Comparison of ENCODE assay signal across 10 cellular contexts in the genomic region with DNA sequence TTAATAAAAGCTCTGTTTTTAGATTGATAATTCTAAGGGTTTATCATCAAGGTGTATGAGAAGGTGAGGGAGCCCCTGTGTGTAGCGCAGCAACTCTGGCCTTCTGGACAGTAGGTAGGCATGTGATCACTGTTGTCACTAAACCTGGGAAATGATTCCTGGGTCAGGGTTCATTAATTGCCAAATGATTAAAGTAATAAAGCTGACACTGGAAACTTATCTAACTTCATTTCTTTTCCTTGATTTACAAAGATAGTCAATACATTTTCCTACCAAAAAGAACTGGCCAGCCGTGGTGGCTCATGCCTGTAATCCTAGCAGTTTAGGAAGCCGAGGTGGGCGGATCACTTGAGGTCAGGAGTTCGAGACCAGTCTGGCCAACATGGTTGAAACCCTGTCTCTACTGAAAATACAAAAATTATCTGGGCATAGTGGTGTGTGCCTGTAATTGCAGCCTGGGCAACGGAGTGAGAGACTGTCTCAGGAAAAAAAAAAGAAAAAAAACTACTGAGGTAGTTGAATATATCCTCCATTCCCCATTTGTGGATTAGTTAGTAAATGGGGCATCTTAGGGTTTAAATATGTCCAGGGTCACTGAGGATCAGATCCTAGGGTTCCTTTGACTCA. TPM values are rescaled to one million over a fixed set of nuclear protein-coding genes. Genes with fewer than 3 reads are reported as not detected.
A peak's percentile ranks its signal among the peaks of the same experiment; 100 is the strongest.
DNase-seq lines count a peak whose midpoint lies in the region; ATAC-seq, FAIRE-seq and TF ChIP-seq lines count a peak whose summit lies in the region.
"Had no signal": no experiment of that assay in that cellular context is flagged by ENCODE, and none has a peak within 500 bp of the region (broad histone marks: within the 10 kb centered on the region; RNA-seq: fewer than 3 reads in every experiment).

No MANE protein-coding gene starts in this region.

- 45% methylated on average over 6 of the region's 6 CpGs for WGBS in K562 (ENCODE audit: insufficient coverage, low coverage, missing lambda C conversion rate)

- peaks cover 90% of the 10 kb centered on the region for H3K79me2 ChIP-seq in K562 (ENCODE audit: control insufficient read depth, insufficient read depth, low read length)

- H3K36me3 Mint-ChIP-seq in natural killer cell treated with Interleukin-12 subunit alpha and Interleukin-12 subunit beta and Interleukin-15 and Interleukin-18, amount 100 ng/mL, for 72 hours, result peaks cover 6% of the 10 kb centered on the region

- 0 out of 3 replicates have a peak, but pooled peaks have one; percentile 4 for ATAC-seq in K562
- no peak for ATAC-seq in natural killer cell treated with Interleukin-12 subunit alpha and Interleukin-12 subunit beta and Interleukin-15 and Interleukin-18, amount 100 ng/mL, for 72 hours
- no peak for ATAC-seq in HG03097 (IDR thresholded peaks at IDR 0.05; ENCODE audit: low FRiP score, unreplicated experiment)

- H3K4me2 ChIP-seq in K562 (ENCODE audit: insufficient read depth, low read length), result peak overlapping the region; percentile 55; the same call in 1 of the 2 replicates

- in situ Hi-C loops in K562 (cut with MboI), result no loop called here

- H3K36me3 ChIP-seq in K562 (ENCODE audit: control insufficient read depth, insufficient read depth, low read length) (peaks cover 37% of the 10 kb centered on the region), ascending aorta (no peaks in the 10 kb centered on the region)

- no peak for TF ChIP-seq POLR2A in K562 (conservative IDR thresholded peaks at IDR 0.05)

- DNase-seq in DMS 273 (lab: John Stamatoyannopoulos, UW; ENCODE audit: unreplicated experiment) (peak; percentile 55), DMS 273 treated with DMSO at 0.1 percent for 48 hours (lab: John Stamatoyannopoulos, UW) (no peak), Kasumi-1 (lab: John Stamatoyannopoulos, UW) (peak; percentile 39 to 41), K562 (ENCODE audit: extremely low read depth in 1 of 4, low spot score in 3 of 4) (no peak), NCI-H2081 (lab: John Stamatoyannopoulos, UW) (no peak), ascending aorta (ENCODE audit: low spot score in 2 of 2) (no peak)
- no peak for DNase-seq in natural killer cell treated with Interleukin-12 subunit alpha and Interleukin-12 subunit beta and Interleukin-15 and Interleukin-18, amount 100 ng/mL, for 72 hours (ENCODE audit: low spot score)
- DNase-seq: T-helper 9 cell had no signal

- peak; percentile 27 to 32 (median 29); a peak in 2 of 6 replicates for TF ChIP-seq CTCF in K562 (IDR thresholded peaks at IDR 0.05 in 2 of 3, conservative IDR thresholded peaks at IDR 0.05 in 1 of 3; ENCODE audit: insufficient read depth in 2 of 3, low read depth in 1 of 3, low read length in 3 of 3)
- TF ChIP-seq CTCF in ascending aorta (IDR thresholded peaks at IDR 0.05), result no peak

- POLR2A ChIA-PET in K562 (lab: Yijun Ruan, JAX), result interaction anchor here (0.5 to 0.9 kb wide), 3 partner anchors 16 to 253 kb away, joined by 3 to 5 read pairs (median 4); no protein-coding TSS in a partner anchor

- intact Hi-C loops in K562 (cut with micrococcal nuclease) (loop anchor here (5.0 kb wide), 1 partner anchor 46 kb away; no protein-coding TSS in a partner anchor), ascending aorta (cut with DNase I) (no loop called here)

- H3K9me3 Mint-ChIP-seq in natural killer cell treated with Interleukin-12 subunit alpha and Interleukin-12 subunit beta and Interleukin-15 and Interleukin-18, amount 100 ng/mL, for 72 hours, result no peaks in the 10 kb centered on the region

- peaks cover 4% of the 10 kb centered on the region for H4K20me1 ChIP-seq in K562 (replicated peaks; ENCODE audit: control insufficient read depth, insufficient read depth, low read length)

- peaks cover 41 to 49% of the 10 kb centered on the region in 2 donors for H3K4me1 Mint-ChIP-seq in natural killer cell treated with Interleukin-12 subunit alpha and Interleukin-12 subunit beta and Interleukin-15 and Interleukin-18, amount 100 ng/mL, for 72 hours (ENCODE audit: low read depth in 2 of 2)

- H3K9ac ChIP-seq in K562 (ENCODE audit: insufficient read depth in 1 of 2, low read depth in 2 of 2, low read length in 2 of 2), result peak overlapping the region; percentile 9 to 80; a peak in 1 of 4 replicates

- H3K9me3 ChIP-seq in K562 (replicated peaks; ENCODE audit: control insufficient read depth, insufficient read depth, low read depth, low read length), result no peaks in the 10 kb centered on the region
- no peaks in the 10 kb centered on the region for H3K9me3 ChIP-seq in ascending aorta

- no TSS peak for BruUV-seq in K562 (replicated peaks; lab: Mats Ljungman, UMichigan)

- H3K27ac ChIP-seq in K562 (ENCODE audit: extremely low read depth, low read depth, low read length) (0 out of 3 replicates have a peak overlapping the region, but pooled peaks have one; percentile 3), ascending aorta (no peak overlapping the region)

- H2AFZ ChIP-seq in K562 (ENCODE audit: low read depth, low read length), result no peak overlapping the region

- no peak for TF ChIP-seq EP300 in K562 (IDR thresholded peaks at IDR 0.05; ENCODE audit: low read length)

- H3K9me1 ChIP-seq in K562 (ENCODE audit: control insufficient read depth, insufficient read depth, low read length), result no peaks in the 10 kb centered on the region

- H3K27me3 ChIP-seq in K562 (ENCODE audit: control insufficient read depth in 2 of 2, insufficient read depth in 2 of 2, low read length in 2 of 2), result no peaks in the 10 kb centered on the region
- no peaks in the 10 kb centered on the region for H3K27me3 ChIP-seq in ascending aorta

- TF ChIP-seq RAD21 in K562 (CRISPR knock-in tag; conservative IDR thresholded peaks at IDR 0.05 in 1 of 2, IDR thresholded peaks at IDR 0.05 in 1 of 2), result no peak

- H3K27ac Mint-ChIP-seq in natural killer cell treated with Interleukin-12 subunit alpha and Interleukin-12 subunit beta and Interleukin-15 and Interleukin-18, amount 100 ng/mL, for 72 hours, result peak overlapping the region in 1 of 2 donors; percentile 88

- H3K27me3 Mint-ChIP-seq in natural killer cell treated with Interleukin-12 subunit alpha and Interleukin-12 subunit beta and Interleukin-15 and Interleukin-18, amount 100 ng/mL, for 72 hours, result no peaks in the 10 kb centered on the region

- no peak overlapping the region for H3K4me3 ChIP-seq in K562
- H3K4me3 ChIP-seq in ascending aorta, result no peak overlapping the region

- CTCF ChIA-PET in K562 (lab: Yijun Ruan, JAX; ENCODE audit: low intra/inter-chr PET ratio), result interaction anchor here (0.6 kb wide), 1 partner anchor 37 kb away, joined by 3 read pairs; no protein-coding TSS in a partner anchor

- peak overlapping the region; percentile 91 for H3K4me3 Mint-ChIP-seq in natural killer cell treated with Interleukin-12 subunit alpha and Interleukin-12 subunit beta and Interleukin-15 and Interleukin-18, amount 100 ng/mL, for 72 hours

- H3K4me1 ChIP-seq in K562 (replicated peaks in 1 of 2; ENCODE audit: control insufficient read depth in 2 of 2, insufficient read depth in 2 of 2, low read length in 2 of 2) (peaks cover 30 to 32% of the 10 kb centered on the region in 2 experiments), ascending aorta (peaks cover 7 to 28% of the 10 kb centered on the region in 2 donors)

- FAIRE-seq in K562 (lab: Jason Lieb, UNC), result peak; percentile 67
- FAIRE-seq: A204.1 had no signal

RNA-seq across cellular contexts. Expression of a gene that starts 2.4 kb away (rescaled TPM):
- total RNA-seq in K562 (2011; cell fraction: chromatin; rRNA removed; ENCODE audit: low replicate concordance), result 167 and 212 TPM in 2 replicates
- total RNA-seq in K562 (2011; cell fraction: nucleolus; rRNA removed), result 102 and 111 TPM in 2 replicates
- 119 and 135 TPM in 2 replicates for total RNA-seq in K562 (2011; cell fraction: nucleoplasm; rRNA removed)
- 63.8 and 69.8 TPM in 2 replicates for total RNA-seq in K562 (2014; rRNA removed)
- total RNA-seq in K562 (2014; rRNA removed; fragmentation: Illumina TruSeq; extraction: Trizol), result 25.6 and 31.9 TPM in 2 replicates
- total RNA-seq in K562 (2015; rRNA removed; fragmentation: Illumina TruSeq; extraction: Trizol), result 41.4 and 42.8 TPM in 2 replicates
- total RNA-seq in K562 (2021), result 76.0 and 80.3 TPM in 2 replicates
- 26.9 and 31.3 TPM in 2 replicates for polyA plus RNA-seq in K562 (2011; rRNA removed)
- 24.1 and 49.2 TPM in 2 replicates for polyA plus RNA-seq in K562 (2011; cell fraction: cytosol; rRNA removed)
- polyA plus RNA-seq in K562 (2011; cell fraction: nucleus; rRNA removed), result 85.2 and 132 TPM in 2 replicates
- 38.1 and 40.2 TPM in 2 replicates for polyA plus RNA-seq in K562 (2012)
- 36.4 and 44.9 TPM in 2 replicates for polyA plus RNA-seq in K562 (2014; fragmentation: Illumina TruSeq; extraction: Trizol)
- 1 to 10 TPM; 2.2 to 3.8 TPM for polyA plus RNA-seq in K562 (2014; fragmentation: Nextera tagmentation; extraction: Ambion mirVana)
- 48.9 and 59.2 TPM in 2 replicates for polyA plus RNA-seq in K562 (2014; rRNA removed)
- polyA minus RNA-seq in K562 (2011; rRNA and poly(A)+ RNA removed), result 46.2 and 56.3 TPM in 2 replicates
- 46.2 and 48.9 TPM in 2 replicates for polyA minus RNA-seq in K562 (2011; cell fraction: cytosol; rRNA and poly(A)+ RNA removed)
- 35.8 and 47.0 TPM in 2 replicates for polyA minus RNA-seq in K562 (2011; cell fraction: nucleus; rRNA and poly(A)+ RNA removed)
- total RNA-seq in natural killer cell treated with Interleukin-12 subunit alpha and Interleukin-12 subunit beta and Interleukin-15 and Interleukin-18, amount 100 ng/mL, for 72 hours, result 100 to 1,000 TPM in 1 of 2 donors, 10 to 100 TPM in 1; 93.1 to 184 TPM
- 49.9 TPM for total RNA-seq in ascending aorta

RNA-seq across cellular contexts. Expression of a gene that starts 15.8 kb away (rescaled TPM):
- total RNA-seq in K562 (2011; cell fraction: chromatin; rRNA removed; ENCODE audit: low replicate concordance), result 63.1 and 259 TPM in 2 replicates
- total RNA-seq in K562 (2011; cell fraction: nucleolus; rRNA removed), result 190 and 191 TPM in 2 replicates
- 87.1 and 99.6 TPM in 2 replicates for total RNA-seq in K562 (2011; cell fraction: nucleoplasm; rRNA removed)
- total RNA-seq in K562 (2014; rRNA removed) (33.7 and 37.2 TPM in 2 replicates), K562 (2014; rRNA removed; fragmentation: Illumina TruSeq; extraction: Trizol) (4.1 and 5.8 TPM in 2 replicates), K562 (2015; rRNA removed; fragmentation: Illumina TruSeq; extraction: Trizol) (10.4 and 14.9 TPM in 2 replicates), K562 (2021) (32.2 and 32.5 TPM in 2 replicates), ascending aorta (56.8 TPM)
- polyA plus RNA-seq in K562 (2011; rRNA removed) (24.5 and 34.0 TPM in 2 replicates), K562 (2014; fragmentation: Illumina TruSeq; extraction: Trizol) (18.6 and 24.3 TPM in 2 replicates), K562 (2014; fragmentation: Nextera tagmentation; extraction: Ambion mirVana) (under 1 TPM; 0.21 to 0.63 TPM), K562 (2014; rRNA removed) (45.3 and 47.0 TPM in 2 replicates)
- polyA plus RNA-seq in K562 (2011; cell fraction: cytosol; rRNA removed), result 36.0 and 79.6 TPM in 2 replicates
- polyA plus RNA-seq in K562 (2011; cell fraction: nucleus; rRNA removed), result 220 and 374 TPM in 2 replicates
- polyA plus RNA-seq in K562 (2012), result 26.1 and 37.6 TPM in 2 replicates
- 9.5 and 12.2 TPM in 2 replicates for polyA minus RNA-seq in K562 (2011; rRNA and poly(A)+ RNA removed)
- polyA minus RNA-seq in K562 (2011; cell fraction: cytosol; rRNA and poly(A)+ RNA removed), result 14.6 and 18.9 TPM in 2 replicates
- 40.5 and 60.7 TPM in 2 replicates for polyA minus RNA-seq in K562 (2011; cell fraction: nucleus; rRNA and poly(A)+ RNA removed)
- 10 to 100 TPM; 56.6 to 64.7 TPM for total RNA-seq in natural killer cell treated with Interleukin-12 subunit alpha and Interleukin-12 subunit beta and Interleukin-15 and Interleukin-18, amount 100 ng/mL, for 72 hours

RNA-seq across cellular contexts. Expression of a gene that starts 30.9 kb away (rescaled TPM):
- 64.8 and 136 TPM in 2 replicates for total RNA-seq in K562 (2011; cell fraction: chromatin; rRNA removed; ENCODE audit: low replicate concordance)
- total RNA-seq in K562 (2011; cell fraction: nucleolus; rRNA removed), result 82.2 and 86.9 TPM in 2 replicates
- total RNA-seq in K562 (2011; cell fraction: nucleoplasm; rRNA removed), result 72.2 and 86.4 TPM in 2 replicates
- 71.7 and 91.1 TPM in 2 replicates for total RNA-seq in K562 (2014; rRNA removed)
- 25.8 and 29.0 TPM in 2 replicates for total RNA-seq in K562 (2014; rRNA removed; fragmentation: Illumina TruSeq; extraction: Trizol)
- total RNA-seq in K562 (2015; rRNA removed; fragmentation: Illumina TruSeq; extraction: Trizol), result 53.8 and 54.1 TPM in 2 replicates
- total RNA-seq in K562 (2021), result 80.9 and 86.7 TPM in 2 replicates
- polyA plus RNA-seq in K562 (2011; rRNA removed), result 38.8 and 44.0 TPM in 2 replicates
- polyA plus RNA-seq in K562 (2011; cell fraction: cytosol; rRNA removed), result 44.8 and 62.0 TPM in 2 replicates
- 169 and 210 TPM in 2 replicates for polyA plus RNA-seq in K562 (2011; cell fraction: nucleus; rRNA removed)
- polyA plus RNA-seq in K562 (2012), result 34.1 and 42.5 TPM in 2 replicates
- 33.6 and 44.3 TPM in 2 replicates for polyA plus RNA-seq in K562 (2014; fragmentation: Illumina TruSeq; extraction: Trizol)
- polyA plus RNA-seq in K562 (2014; fragmentation: Nextera tagmentation; extraction: Ambion mirVana), result 1 to 10 TPM; 1.0 to 2.4 TPM
- polyA plus RNA-seq in K562 (2014; rRNA removed), result 71.0 and 71.7 TPM in 2 replicates
- polyA minus RNA-seq in K562 (2011; rRNA and poly(A)+ RNA removed), result 13.9 and 22.3 TPM in 2 replicates
- polyA minus RNA-seq in K562 (2011; cell fraction: cytosol; rRNA and poly(A)+ RNA removed), result 23.8 and 30.1 TPM in 2 replicates
- polyA minus RNA-seq in K562 (2011; cell fraction: nucleus; rRNA and poly(A)+ RNA removed), result 27.6 and 35.2 TPM in 2 replicates
- total RNA-seq in natural killer cell treated with Interleukin-12 subunit alpha and Interleukin-12 subunit beta and Interleukin-15 and Interleukin-18, amount 100 ng/mL, for 72 hours, result 10 to 100 TPM; 31.5 to 96.1 TPM
- 4.3 TPM for total RNA-seq in ascending aorta

RNA-seq across cellular contexts. Expression of a gene that starts 42.5 kb away (rescaled TPM):
- total RNA-seq in K562 (2011; cell fraction: chromatin; rRNA removed; ENCODE audit: low replicate concordance), result 207 and 328 TPM in 2 replicates
- total RNA-seq in K562 (2011; cell fraction: nucleolus; rRNA removed), result 176 and 183 TPM in 2 replicates
- total RNA-seq in K562 (2011; cell fraction: nucleoplasm; rRNA removed), result 193 and 208 TPM in 2 replicates
- total RNA-seq in K562 (2014; rRNA removed) (49.7 and 54.8 TPM in 2 replicates), K562 (2014; rRNA removed; fragmentation: Illumina TruSeq; extraction: Trizol) (25.5 and 31.8 TPM in 2 replicates), K562 (2015; rRNA removed; fragmentation: Illumina TruSeq; extraction: Trizol) (30.8 and 31.4 TPM in 2 replicates), K562 (2021) (53.0 and 54.0 TPM in 2 replicates), ascending aorta (57.2 TPM)
- polyA plus RNA-seq in K562 (2011; rRNA removed) (56.1 and 64.2 TPM in 2 replicates), K562 (2014; fragmentation: Illumina TruSeq; extraction: Trizol) (37.1 and 41.3 TPM in 2 replicates), K562 (2014; fragmentation: Nextera tagmentation; extraction: Ambion mirVana) (10 to 100 TPM; 13.9 to 21.4 TPM), K562 (2014; rRNA removed) (65.5 and 68.6 TPM in 2 replicates)
- polyA plus RNA-seq in K562 (2011; cell fraction: cytosol; rRNA removed), result 42.3 and 50.6 TPM in 2 replicates
- 337 and 348 TPM in 2 replicates for polyA plus RNA-seq in K562 (2011; cell fraction: nucleus; rRNA removed)
- 32.2 and 49.3 TPM in 2 replicates for polyA plus RNA-seq in K562 (2012)
- 24.1 and 28.0 TPM in 2 replicates for polyA minus RNA-seq in K562 (2011; rRNA and poly(A)+ RNA removed)
- polyA minus RNA-seq in K562 (2011; cell fraction: cytosol; rRNA and poly(A)+ RNA removed), result 10.1 and 16.2 TPM in 2 replicates
- 42.9 and 65.3 TPM in 2 replicates for polyA minus RNA-seq in K562 (2011; cell fraction: nucleus; rRNA and poly(A)+ RNA removed)
- total RNA-seq in natural killer cell treated with Interleukin-12 subunit alpha and Interleukin-12 subunit beta and Interleukin-15 and Interleukin-18, amount 100 ng/mL, for 72 hours, result 10 to 100 TPM; 32.5 to 78.0 TPM

Comparison
In these comparisons a context has a peak if more than half of its experiments do, and no peak if none do; other contexts are left out.
1. DNase-seq: peak in DMS 273 (single experiment) and Kasumi-1 (2 of 2); none in DMS 273 treated with DMSO at 0.1 percent for 48 hours (single experiment), K562 (0 of 4), natural killer cell treated with Interleukin-12 subunit alpha and Interleukin-12 subunit beta and Interleukin-15 and Interleukin-18, amount 100 ng/mL, for 72 hours (single experiment), NCI-H2081 (0 of 2) and ascending aorta (0 of 2).
2. CTCF ChIP-seq: peak in K562 (3 of 3); none in ascending aorta (0 of 3).